In genomic region chr6:161660666-161661571, GRCh38 we compare ENCODE assay signal across 16 cellular contexts.
A peak's percentile ranks its signal among the peaks of the same experiment; 100 is the strongest.
DNase-seq lines count a peak whose midpoint lies in the region; ATAC-seq, FAIRE-seq and TF ChIP-seq lines count a peak whose summit lies in the region.
"Had no signal": no experiment of that assay in that cellular context is flagged by ENCODE, and none has a peak within 500 bp of the region (broad histone marks: within the 10 kb centered on the region; RNA-seq: fewer than 3 reads in every experiment).

No MANE protein-coding gene starts in this region.

- intact Hi-C loops in A673 (cut with micrococcal nuclease; ENCODE audit: unreplicated experiment), result no loop called here
- intact Hi-C loops in GM12878 (cut with micrococcal nuclease; ENCODE audit: unreplicated experiment), result no loop called here

- TF ChIP-seq POLR2A in GM12878 (IDR thresholded peaks at IDR 0.05; ENCODE audit: low read depth, low read length), result no peak

- TF ChIP-seq CTCF in A673 (conservative IDR thresholded peaks at IDR 0.05; ENCODE audit: low read depth, low read length), result peak; percentile 30
- no peak for TF ChIP-seq CTCF in GM12878 (IDR thresholded peaks at IDR 0.05 in 2 of 3, conservative IDR thresholded peaks at IDR 0.05 in 1 of 3; ENCODE audit: control insufficient read depth in 2 of 3, extremely low read depth in 1 of 3, insufficient read depth in 1 of 3, low read depth in 3 of 3, low read length in 3 of 3)

- no peak overlapping the region for H3K27ac ChIP-seq in A673 (ENCODE audit: low read depth, low read length, poor library complexity, severe bottlenecking)
- no peak overlapping the region for H3K27ac ChIP-seq in GM12878 (ENCODE audit: control insufficient read depth, insufficient read depth)

- 29% methylated on average over 10 of the region's 10 CpGs for WGBS in GM12878 (ENCODE audit: insufficient coverage, insufficient replicate concordance, low lambda C conversion rate, missing lambda C conversion rate)

- in situ Hi-C loops in GM12878 (cut with MboI) (no loop called here), HAP-1 (cut with MboI; ENCODE audit: low sequenced_read_pairs) (no loop called here)

- H4K20me1 ChIP-seq in GM12878 (ENCODE audit: control insufficient read depth, insufficient read depth), result no peaks in the 10 kb centered on the region

- no TSS peak for BruUV-seq in A673 (replicated peaks; lab: Mats Ljungman, UMichigan)
- BruUV-seq in GM12878 (replicated peaks; lab: Mats Ljungman, UMichigan), result no TSS peak

- H3K4me2 ChIP-seq in GM12878 (ENCODE audit: control insufficient read depth, insufficient read depth), result no peak overlapping the region

- FAIRE-seq in GM12878 (lab: Jason Lieb, UNC), result no peak
- FAIRE-seq: small intestine had no signal

- no peaks in the 10 kb centered on the region for H3K79me2 ChIP-seq in GM12878 (ENCODE audit: control insufficient read depth, insufficient read depth, low read length)

- no peak; the same call in 1 of the 2 replicates for TF ChIP-seq RAD21 in GM12878 (IDR thresholded peaks at IDR 0.05; ENCODE audit: insufficient read depth, low read depth, low read length)

- H3K4me1 ChIP-seq in A673 (ENCODE audit: insufficient read depth, low read length, poor library complexity, severe bottlenecking), result no peaks in the 10 kb centered on the region
- H3K4me1 ChIP-seq in GM12878 (ENCODE audit: control insufficient read depth, insufficient read depth, low read length), result no peaks in the 10 kb centered on the region
- no peaks in the 10 kb centered on the region for H3K4me1 ChIP-seq in HAP-1

- no peaks in the 10 kb centered on the region for H3K36me3 ChIP-seq in A673 (ENCODE audit: insufficient read depth, low read length, poor library complexity, severe bottlenecking)
- no peaks in the 10 kb centered on the region for H3K36me3 ChIP-seq in GM12878 (ENCODE audit: control insufficient read depth in 2 of 2, insufficient read depth in 2 of 2, low read length in 1 of 2)
- no peaks in the 10 kb centered on the region for H3K36me3 ChIP-seq in HAP-1 (replicated peaks)

- H3K27me3 ChIP-seq in A673 (replicated peaks; ENCODE audit: insufficient read depth, low read depth, low read length, poor library complexity) (no peaks in the 10 kb centered on the region), GM12878 (replicated peaks in 1 of 2; ENCODE audit: control insufficient read depth in 2 of 2, insufficient read depth in 2 of 2, low read length in 1 of 2) (no peaks in the 10 kb centered on the region), HAP-1 (ENCODE audit: low read depth) (no peaks in the 10 kb centered on the region)

- no peak for TF ChIP-seq EP300 in GM12878 (IDR thresholded peaks at IDR 0.05; ENCODE audit: borderline replicate concordance in 1 of 2, control insufficient read depth in 1 of 2, low read depth in 2 of 2, low read length in 2 of 2)

- H3K9me3 ChIP-seq in A673 (ENCODE audit: low read depth, low read length, poor library complexity, severe bottlenecking) (no peaks in the 10 kb centered on the region), GM12878 (replicated peaks; ENCODE audit: control insufficient read depth, insufficient read depth, low read length) (no peaks in the 10 kb centered on the region), HAP-1 (no peaks in the 10 kb centered on the region)

- CTCF ChIA-PET in A673 (lab: Charles Lee), result no interaction called here
- CTCF ChIA-PET in GM12878 (lab: Yijun Ruan, JAX), result interaction anchor here (1.1 kb wide), 1 partner anchor 243 kb away, joined by 4 read pairs; no protein-coding TSS in a partner anchor

- H3K4me3 ChIP-seq in A673 (ENCODE audit: low read depth, low read length, poor library complexity, severe bottlenecking) (no peak overlapping the region), GM12878 (no peak overlapping the region), HAP-1 (no peak overlapping the region)

- RAD21 ChIA-PET in GM12878 (lab: Charles Lee; ENCODE audit: unreplicated experiment), result no interaction called here

- SMC1A ChIA-PET in GM12878 (lab: Charles Lee; ENCODE audit: uncharacterized antibody, unreplicated experiment), result interaction anchor here (0.6 kb wide), 1 partner anchor 531 kb away, joined by 3 read pairs; no protein-coding TSS in a partner anchor

- no peak overlapping the region for H2AFZ ChIP-seq in GM12878 (ENCODE audit: control insufficient read depth, low read depth, low read length)

- ATAC-seq in GM12878, result no peak
- ATAC-seq: left cardiac atrium had no signal

- H3K9ac ChIP-seq in GM12878 (ENCODE audit: control insufficient read depth, insufficient read depth, low read length), result no peak overlapping the region

- peak; percentile 3 for DNase-seq in A673 (ENCODE audit: low spot score)
- DNase-seq in COLO829 (ENCODE audit: low spot score), result peak; percentile 11
- DNase-seq in M059J (ENCODE audit: low read depth), result peak; percentile 20
- DNase-seq in GM12878 (ENCODE audit: low read depth, low spot score), result no peak
- no peak for DNase-seq in germinal center (ENCODE audit: low spot score)
- DNase-seq in ureter (ENCODE audit: low spot score), result no peak
- DNase-seq in SKM-1 treated with dmso at 0.1 percent for 144 hours (lab: John Stamatoyannopoulos, UW; ENCODE audit: unreplicated experiment), result no peak
- no peak for DNase-seq in HAP-1 (ENCODE audit: low spot score in 2 of 2)
- DNase-seq: activated gamma-delta T cell; C1 segment of cervical spinal cord; hippocampal formation; left cardiac atrium; NCI-H2029 treated with DMSO at 0.1 percent for 48 hours; NCI-H69; small intestine; stimulated activated naive CD4-positive, alpha-beta T cell treated with Interleukin-2 at 50 U/mL for 16 hours had no signal

- POLR2A ChIA-PET in A673 (lab: Charles Lee; ENCODE audit: low non-redundant PET) (no interaction called here), GM12878 (lab: Charles Lee) (no interaction called here)

TF ChIP-seq in GM12878, 131 proteins besides CTCF, POLR2A, EP300 and RAD21:
- 0 out of 2 replicates have a peak, but pooled peaks have one; percentile 6 for TF ChIP-seq SMC3 (IDR thresholded peaks at IDR 0.05; ENCODE audit: borderline replicate concordance, low read length)
- TF ChIP-seq SUPT20H (IDR thresholded peaks at IDR 0.05; ENCODE audit: borderline replicate concordance, control insufficient read depth, low read depth, low read length), result no peak

Comparison
In these comparisons a context has a peak if more than half of its experiments do, and no peak if none do; other contexts are left out.
1. DNase-seq: peak in A673 (single experiment), COLO829 (single experiment) and M059J (single experiment); none in GM12878 (single experiment), germinal center (single experiment), ureter (single experiment), SKM-1 treated with dmso at 0.1 percent for 144 hours (single experiment) and HAP-1 (0 of 2).